Comparison of ENCODE assay signal across 29 cellular contexts in genomic region chr6:165389534-165389933, GRCh38.
"Had no signal": no experiment of that assay in that cellular context is flagged by ENCODE, and none has a peak within 500 bp of the region (broad histone marks: within the 10 kb centered on the region; RNA-seq: fewer than 3 reads in every experiment).

No MANE protein-coding gene starts in this region.

- FAIRE-seq: pancreas had no signal

- H3K36me3 ChIP-seq: neutrophil, pancreas, prostate gland, right lobe of liver, spleen, suprapubic skin, tibial nerve, upper lobe of right lung, uterus had no signal

- H3K4me2 ChIP-seq: smooth muscle cell had no signal

- H3K27me3 ChIP-seq: neutrophil, pancreas, right lobe of liver, spleen, suprapubic skin, testis, tibial nerve, upper lobe of right lung, uterus had no signal

- H3K9me3 ChIP-seq: neutrophil, pancreas, prostate gland, right lobe of liver, testis, tibial nerve, upper lobe of right lung, uterus had no signal

- ATAC-seq: naive thymus-derived CD8-positive, alpha-beta T cell; natural killer cell treated with Interleukin-12 subunit alpha and Interleukin-12 subunit beta and Interleukin-15 and Interleukin-18, amount 100 ng/mL, for 72 hours; pancreas; right cardiac atrium; right lobe of liver; stimulated activated memory B cell treated with anti-CD40 and anti-IgM and Interleukin-4, amounts not matched to agents 10 μg/mL and 1 μg/mL and 100 μg/mL, for 72 hours; stimulated activated naive CD8-positive, alpha-beta T cell treated with anti-CD3 and anti-CD28 coated beads, Interleukin-15, amount 100 ng/mL, for 72 hours; stimulated activated naive CD8-positive, alpha-beta T cell treated with anti-CD3 and anti-CD28 coated beads, Interleukin-15, Interleukin-2, amounts not matched to agents 100 U/mL and 50 U/mL, for 24 hours; upper lobe of right lung had no signal

- DNase-seq: naive B cell; naive thymus-derived CD8-positive, alpha-beta T cell; nephron progenitor cell; nucleus accumbens; pancreas; retina; right cardiac atrium; right lobe of liver; spleen; stimulated activated CD4-positive, alpha-beta T cell treated with anti-CD3 and anti-CD28 coated beads, Interleukin-12 subunit alpha, Interleukin-12 subunit beta, amount 100 ng/mL, for 4 hours; stimulated activated CD4-positive, alpha-beta T cell treated with anti-CD3 and anti-CD28 coated beads, Interleukin-1b, Interleukin-23, amount 100 ng/mL, for 48 hours; stimulated activated CD4-positive, alpha-beta T cell treated with anti-CD3 and anti-CD28 coated beads, Interleukin-4, amount 100 ng/mL, for 1 hour; stimulated activated CD4-positive, alpha-beta T cell treated with anti-CD3 and anti-CD28 coated beads, Interleukin-4, amount 100 ng/mL, for 4 hours; stimulated activated CD8-positive, alpha-beta memory T cell treated with anti-CD3 and anti-CD28 coated beads, Interleukin-4, amount 100 ng/mL, for 48 hours; stimulated activated naive CD4-positive, alpha-beta T cell; stimulated activated naive CD8-positive, alpha-beta T cell treated with anti-CD3 and anti-CD28 coated beads, Interleukin-15, amount 100 ng/mL, for 72 hours; stimulated activated naive CD8-positive, alpha-beta T cell treated with anti-CD3 and anti-CD28 coated beads, Interleukin-15, Interleukin-2, amounts not matched to agents 100 U/mL and 50 U/mL, for 24 hours; substantia nigra; testis; upper lobe of right lung; uterus had no signal

- H3K4me1 ChIP-seq: pancreas, prostate gland, right lobe of liver, spleen, suprapubic skin, testis, tibial nerve, upper lobe of right lung, uterus had no signal

- H3K4me3 ChIP-seq: pancreas, prostate gland, right lobe of liver, skin epidermis, smooth muscle cell, spleen, suprapubic skin, testis, tibial nerve, upper lobe of right lung, uterus had no signal

- H3K27ac ChIP-seq: neutrophil, pancreas, prostate gland, right lobe of liver, skin epidermis, spleen, suprapubic skin, testis, tibial nerve, upper lobe of right lung, uterus had no signal
